In genomic region chr5:176665517-176665916, GRCh38 we compare ENCODE assay signal across 31 cellular contexts. TPM values are rescaled to one million over a fixed set of nuclear protein-coding genes. Genes with fewer than 3 reads are reported as not detected.
"Had no signal": no experiment of that assay in that cellular context is flagged by ENCODE, and none has a peak within 500 bp of the region (broad histone marks: within the 10 kb centered on the region; RNA-seq: fewer than 3 reads in every experiment).

No MANE protein-coding gene starts in this region.

- H3K36me3 ChIP-seq: esophagus muscularis mucosa, gastrocnemius medialis, heart left ventricle, WERI-Rb-1 had no signal

- H3K27ac Mint-ChIP-seq: activated B cell treated with CpG ODN at 0.5 μM for 24 hours; activated CD4-positive, alpha-beta memory T cell treated with anti-CD3 and anti-CD28 coated beads, Interleukin-2, amount 10 ng/mL, durations not matched to agents 7 days and 5 days; activated CD4-positive, alpha-beta T cell treated with anti-CD3 and anti-CD28 coated beads, Interleukin-2, amount 10 ng/mL, durations not matched to agents 7 days and 5 days; activated naive CD8-positive, alpha-beta T cell; activated T-helper 17 cell treated with anti-CD3 and anti-CD28 coated beads, Interleukin-2, amount 50 U/mL, for 72 hours; effector memory CD8-positive, alpha-beta T cell; T-cell; T-helper 1 cell treated with Interleukin-12 subunit alpha and Interleukin-12 subunit beta and Interleukin-4 antibody, amounts not matched to agents 30 μg/mL and 1 μg/mL, for 36 hours; T-helper 2 cell treated with Interferon-gamma antibody and Interleukin-4, amounts not matched to agents 5 μg/mL and 100 μg/mL, for 36 hours had no signal

- H3K27ac ChIP-seq: body of pancreas, esophagus muscularis mucosa, foreskin keratinocyte, gastrocnemius medialis, heart left ventricle, WERI-Rb-1 had no signal

- ATAC-seq: activated CD4-positive, CD25-positive, alpha-beta regulatory T cell treated with anti-CD3 and anti-CD28 coated beads, Interleukin-2, amount 50 U/mL, for 24 hours; activated T-cell treated with anti-CD3 and anti-CD28 coated beads, Interleukin-2, amount 50 U/mL, for 4 hours; activated T-helper 17 cell treated with anti-CD3 and anti-CD28 coated beads, Interleukin-2, amount 50 U/mL, for 72 hours; body of pancreas; effector memory CD8-positive, alpha-beta T cell; foreskin keratinocyte; gastrocnemius medialis; heart left ventricle; T-cell had no signal

- H3K4me3 ChIP-seq: body of pancreas, esophagus muscularis mucosa, gastrocnemius medialis, heart left ventricle had no signal

- H3K9me3 ChIP-seq: body of pancreas, esophagus muscularis mucosa, gastrocnemius medialis, heart left ventricle had no signal

- H3K36me3 Mint-ChIP-seq: activated naive CD8-positive, alpha-beta T cell; T-cell had no signal

- H3K9me3 Mint-ChIP-seq: activated B cell treated with CpG ODN at 0.5 μM for 24 hours; activated CD4-positive, alpha-beta memory T cell treated with anti-CD3 and anti-CD28 coated beads, Interleukin-2, amount 10 ng/mL, durations not matched to agents 7 days and 5 days; activated CD4-positive, alpha-beta T cell treated with anti-CD3 and anti-CD28 coated beads, Interleukin-2, amount 10 ng/mL, durations not matched to agents 7 days and 5 days; activated T-cell treated with anti-CD3 and anti-CD28 coated beads, Interleukin-2, amount 50 U/mL, for 4 hours; activated T-helper 17 cell treated with anti-CD3 and anti-CD28 coated beads, Interleukin-2, amount 50 U/mL, for 72 hours; effector memory CD8-positive, alpha-beta T cell; T-cell; T-helper 1 cell treated with Interleukin-12 subunit alpha and Interleukin-12 subunit beta and Interleukin-4 antibody, amounts not matched to agents 30 μg/mL and 1 μg/mL, for 36 hours; T-helper 2 cell treated with Interferon-gamma antibody and Interleukin-4, amounts not matched to agents 5 μg/mL and 100 μg/mL, for 36 hours had no signal

- H3K4me3 Mint-ChIP-seq: activated B cell treated with CpG ODN at 0.5 μM for 24 hours; activated CD4-positive, alpha-beta memory T cell treated with anti-CD3 and anti-CD28 coated beads, Interleukin-2, amount 10 ng/mL, durations not matched to agents 7 days and 5 days; activated CD4-positive, alpha-beta T cell treated with anti-CD3 and anti-CD28 coated beads, Interleukin-2, amount 10 ng/mL, durations not matched to agents 7 days and 5 days; activated naive CD8-positive, alpha-beta T cell; activated T-cell treated with anti-CD3 and anti-CD28 coated beads, Interleukin-2, amount 50 U/mL, for 4 hours; activated T-helper 17 cell treated with anti-CD3 and anti-CD28 coated beads, Interleukin-2, amount 50 U/mL, for 72 hours; effector memory CD8-positive, alpha-beta T cell; T-cell; T-helper 1 cell treated with Interleukin-12 subunit alpha and Interleukin-12 subunit beta and Interleukin-4 antibody, amounts not matched to agents 30 μg/mL and 1 μg/mL, for 36 hours; T-helper 2 cell treated with Interferon-gamma antibody and Interleukin-4, amounts not matched to agents 5 μg/mL and 100 μg/mL, for 36 hours had no signal

- H3K4me1 ChIP-seq: foreskin keratinocyte, gastrocnemius medialis had no signal

- DNase-seq: activated B cell treated with CpG ODN at 0.5 μM for 24 hours; activated CD4-positive, alpha-beta memory T cell treated with anti-CD3 and anti-CD28 coated beads, Interleukin-2, amount 10 ng/mL, durations not matched to agents 7 days and 5 days; activated CD4-positive, alpha-beta T cell treated with anti-CD3 and anti-CD28 coated beads, Interleukin-2, amount 10 ng/mL, durations not matched to agents 7 days and 5 days; activated CD4-positive, alpha-beta T cell treated with anti-CD3 and anti-CD28 coated beads, Interleukin-2, amount 50 U/mL, for 4 hours; activated effector memory CD4-positive, alpha-beta T cell treated with Interleukin-2 at 50 U/mL for 16 hours; activated gamma-delta T cell treated with Interleukin-2 at 50 U/mL for 16 hours; activated naive CD4-positive, alpha-beta T cell treated with anti-CD3 and anti-CD28 coated beads, Interleukin-2, amount 50 U/mL, for 16 hours; activated naive CD4-positive, alpha-beta T cell treated with Interleukin-2 at 50 U/mL for 16 hours; activated T-cell treated with anti-CD3 and anti-CD28 coated beads, Interleukin-2, amount 50 U/mL, for 4 hours; amniotic stem cell; anterior cingulate cortex; body of pancreas; cortex of kidney; dermis blood vessel endothelial cell; effector CD4-positive, alpha-beta T cell; effector memory CD8-positive, alpha-beta T cell; erythroblast; foreskin keratinocyte; gastrocnemius medialis; SW 1271; T-cell; T1000 had no signal

RNA-seq across cellular contexts. Expression of gene EIF4E1B, which starts 35.0 kb away (rescaled TPM):
- total RNA-seq: activated B cell treated with CpG ODN at 0.5 μM for 24 hours; activated CD4-positive, alpha-beta memory T cell treated with anti-CD3 and anti-CD28 coated beads, Interleukin-2, amount 10 ng/mL, durations not matched to agents 7 days and 5 days; activated CD4-positive, alpha-beta T cell treated with anti-CD3 and anti-CD28 coated beads, Interleukin-2, amount 10 ng/mL, durations not matched to agents 7 days and 5 days; activated T-cell treated with anti-CD3 and anti-CD28 coated beads, Interleukin-2, amount 50 U/mL, for 4 hours; activated T-helper 17 cell treated with anti-CD3 and anti-CD28 coated beads, Interleukin-2, amount 50 U/mL, for 72 hours; chondrocyte; dermis blood vessel endothelial cell; esophagus muscularis mucosa; foreskin keratinocyte; gastrocnemius medialis; heart left ventricle; T-cell had no signal
- polyA plus RNA-seq: foreskin keratinocyte, heart left ventricle had no signal

RNA-seq across cellular contexts. Expression of gene SNCB, which starts 35.2 kb away (rescaled TPM):
- total RNA-seq: activated B cell treated with CpG ODN at 0.5 μM for 24 hours; activated CD4-positive, alpha-beta memory T cell treated with anti-CD3 and anti-CD28 coated beads, Interleukin-2, amount 10 ng/mL, durations not matched to agents 7 days and 5 days; activated CD4-positive, alpha-beta T cell treated with anti-CD3 and anti-CD28 coated beads, Interleukin-2, amount 10 ng/mL, durations not matched to agents 7 days and 5 days; activated T-cell treated with anti-CD3 and anti-CD28 coated beads, Interleukin-2, amount 50 U/mL, for 4 hours; activated T-helper 17 cell treated with anti-CD3 and anti-CD28 coated beads, Interleukin-2, amount 50 U/mL, for 72 hours; body of pancreas; esophagus muscularis mucosa; T-cell had no signal
- polyA plus RNA-seq: heart left ventricle had no signal
